In genomic region chr15:37881237-37882013, GRCh38 we compare ENCODE assay signal across 32 cellular contexts. TPM values are rescaled to one million over a fixed set of nuclear protein-coding genes. Genes with fewer than 3 reads are reported as not detected.
"Had no signal": no experiment of that assay in that cellular context is flagged by ENCODE, and none has a peak within 500 bp of the region (broad histone marks: within the 10 kb centered on the region; RNA-seq: fewer than 3 reads in every experiment).

No MANE protein-coding gene starts in this region.

- H3K36me3 ChIP-seq: neutrophil, pancreas, prostate gland, right atrium auricular region, spleen, suprapubic skin, tibial artery, transverse colon, upper lobe of right lung, uterus had no signal

- H3K4me1 ChIP-seq: pancreas, prostate gland, right atrium auricular region, spleen, suprapubic skin, testis, transverse colon, upper lobe of right lung, uterus had no signal

- H3K4me3 Mint-ChIP-seq: natural killer cell; nephron; neural crest cell; stimulated activated memory B cell treated with anti-CD40 and anti-IgM and Interleukin-4, amounts not matched to agents 10 μg/mL and 1 μg/mL and 100 μg/mL, for 72 hours; stimulated activated naive CD8-positive, alpha-beta T cell treated with anti-CD3 and anti-CD28 coated beads, Interleukin-15, amount 100 ng/mL, for 72 hours; type B pancreatic cell had no signal

- H3K36me3 Mint-ChIP-seq: natural killer cell; stimulated activated memory B cell treated with anti-CD40 and anti-IgM and Interleukin-4, amounts not matched to agents 10 μg/mL and 1 μg/mL and 100 μg/mL, for 72 hours; type B pancreatic cell had no signal

- H3K4me3 ChIP-seq: pancreas, prostate gland, right atrium auricular region, skin epidermis, smooth muscle cell, spleen, suprapubic skin, testis, tibial artery, transverse colon, upper lobe of right lung, uterus had no signal

- H3K27me3 ChIP-seq: pancreas, right atrium auricular region, testis, tibial artery, uterus had no signal

- ATAC-seq: natural killer cell; stimulated activated memory B cell treated with anti-CD40 and anti-IgM and Interleukin-4, amounts not matched to agents 10 μg/mL and 1 μg/mL and 100 μg/mL, for 72 hours; stimulated activated naive CD8-positive, alpha-beta T cell treated with anti-CD3 and anti-CD28 coated beads, Interleukin-15, amount 100 ng/mL, for 72 hours; stimulated activated naive CD8-positive, alpha-beta T cell treated with anti-CD3 and anti-CD28 coated beads, Interleukin-15, Interleukin-2, amounts not matched to agents 100 U/mL and 50 U/mL, for 24 hours had no signal

- H3K27ac Mint-ChIP-seq: natural killer cell; stimulated activated memory B cell treated with anti-CD40 and anti-IgM and Interleukin-4, amounts not matched to agents 10 μg/mL and 1 μg/mL and 100 μg/mL, for 72 hours; stimulated activated naive CD8-positive, alpha-beta T cell treated with anti-CD3 and anti-CD28 coated beads, Interleukin-15, amount 100 ng/mL, for 72 hours; type B pancreatic cell had no signal

- H3K4me2 ChIP-seq: smooth muscle cell had no signal

- DNase-seq: natural killer cell; spleen; stimulated activated CD4-positive, alpha-beta T cell treated with anti-CD3 and anti-CD28 coated beads, Interleukin-12 subunit alpha, Interleukin-12 subunit beta, amount 100 ng/mL, for 4 hours; stimulated activated CD4-positive, alpha-beta T cell treated with anti-CD3 and anti-CD28 coated beads, Interleukin-1b, Interleukin-23, amount 100 ng/mL, for 48 hours; stimulated activated CD4-positive, alpha-beta T cell treated with anti-CD3 and anti-CD28 coated beads, Interleukin-4, amount 100 ng/mL, for 1 hour; stimulated activated CD4-positive, alpha-beta T cell treated with anti-CD3 and anti-CD28 coated beads, Interleukin-4, amount 100 ng/mL, for 4 hours; stimulated activated CD8-positive, alpha-beta memory T cell treated with anti-CD3 and anti-CD28 coated beads, Interleukin-4, amount 100 ng/mL, for 48 hours; stimulated activated naive CD4-positive, alpha-beta T cell; stimulated activated naive CD8-positive, alpha-beta T cell treated with anti-CD3 and anti-CD28 coated beads, Interleukin-15, Interleukin-2, amounts not matched to agents 100 U/mL and 50 U/mL, for 24 hours; tibial artery; transverse colon; upper lobe of right lung; uterus had no signal

- H3K9me3 ChIP-seq: neutrophil, pancreas, prostate gland, right atrium auricular region, spleen, suprapubic skin, testis, tibial artery, transverse colon, upper lobe of right lung, uterus had no signal

- H3K9me3 Mint-ChIP-seq: natural killer cell; nephron; neural crest cell; stimulated activated memory B cell treated with anti-CD40 and anti-IgM and Interleukin-4, amounts not matched to agents 10 μg/mL and 1 μg/mL and 100 μg/mL, for 72 hours; stimulated activated naive CD8-positive, alpha-beta T cell treated with anti-CD3 and anti-CD28 coated beads, Interleukin-15, amount 100 ng/mL, for 72 hours; type B pancreatic cell had no signal

- H3K27ac ChIP-seq: neutrophil, pancreas, prostate gland, right atrium auricular region, skin epidermis, spleen, suprapubic skin, testis, tibial artery, transverse colon, upper lobe of right lung, uterus had no signal

- H3K4me1 Mint-ChIP-seq: natural killer cell; stimulated activated memory B cell treated with anti-CD40 and anti-IgM and Interleukin-4, amounts not matched to agents 10 μg/mL and 1 μg/mL and 100 μg/mL, for 72 hours; stimulated activated naive CD8-positive, alpha-beta T cell treated with anti-CD3 and anti-CD28 coated beads, Interleukin-15, amount 100 ng/mL, for 72 hours had no signal

RNA-seq across cellular contexts. Expression of gene TMCO5A, which starts 53.0 kb away (rescaled TPM):
- total RNA-seq: natural killer cell, neural crest cell, omental fat pad, osteocyte, pancreas, posterior vena cava, pulmonary artery endothelial cell, right atrium auricular region, sciatic nerve, smooth muscle cell, spleen, suprapubic skin, upper lobe of right lung, urinary bladder, uterus had no signal
- polyA plus RNA-seq: pancreas, smooth muscle cell, spleen, urinary bladder had no signal
